In the genomic region with DNA sequence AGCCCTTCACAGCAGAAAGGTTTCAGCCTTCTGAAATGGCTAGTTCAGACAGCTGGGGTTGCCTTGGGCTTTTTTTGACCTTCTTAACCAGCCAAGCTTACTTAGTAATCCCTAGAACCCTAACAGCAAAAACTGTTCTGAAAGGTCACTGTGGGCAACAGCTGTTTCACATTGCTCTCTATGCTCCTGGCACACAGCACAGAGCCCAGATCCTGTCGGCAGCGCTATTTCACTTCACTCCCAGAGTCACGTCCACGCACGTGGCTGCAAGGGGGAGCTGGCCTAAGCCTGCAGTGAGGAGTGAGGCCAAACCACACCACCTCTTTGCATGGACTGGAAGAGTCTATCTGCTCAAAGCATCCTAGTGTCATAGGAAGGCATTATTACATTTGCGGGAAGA, we compare ENCODE assay signal across 12 cellular contexts. TPM values are rescaled to one million over a fixed set of nuclear protein-coding genes. Genes with fewer than 3 reads are reported as not detected.
DNase-seq lines count a peak whose midpoint lies in the region; ATAC-seq and TF ChIP-seq lines count a peak whose summit lies in the region.
"Had no signal": no experiment of that assay in that cellular context is flagged by ENCODE, and none has a peak within 500 bp of the region (broad histone marks: within the 10 kb centered on the region; RNA-seq: fewer than 3 reads in every experiment).

No MANE protein-coding gene starts in this region.

- H3K9me3 ChIP-seq in left ventricle myocardium inferior (replicated peaks) = no peaks in the 10 kb centered on the region
- no peaks in the 10 kb centered on the region for H3K9me3 ChIP-seq in stomach
- H3K9me3 ChIP-seq: neutrophil had no signal

- TF ChIP-seq CTCF in left ventricle myocardium inferior (IDR thresholded peaks at IDR 0.05; ENCODE audit: borderline replicate concordance) (no peak), stomach (IDR thresholded peaks at IDR 0.05) (no peak)

- no peaks in the 10 kb centered on the region for H3K36me3 ChIP-seq in left ventricle myocardium inferior
- H3K36me3 ChIP-seq in stomach = no peaks in the 10 kb centered on the region
- H3K36me3 ChIP-seq: ascending aorta, neutrophil had no signal

- 38 to 61% (median 57%) methylated on average over 5 to 6 of the region's 6 CpGs for WGBS in stomach, 5 donors

- H3K27me3 ChIP-seq in left ventricle myocardium inferior (ENCODE audit: low read depth) = no peaks in the 10 kb centered on the region
- no peaks in the 10 kb centered on the region for H3K27me3 ChIP-seq in stomach
- H3K27me3 ChIP-seq: ascending aorta, neutrophil had no signal

- no peak for TF ChIP-seq EP300 in stomach (IDR thresholded peaks at IDR 0.05)

- H3K4me3 Mint-ChIP-seq in natural killer cell treated with Interleukin-12 subunit alpha and Interleukin-12 subunit beta and Interleukin-15 and Interleukin-18, amount 100 ng/mL, for 72 hours = no peak overlapping the region

- no peaks in the 10 kb centered on the region for H3K9me3 Mint-ChIP-seq in natural killer cell treated with Interleukin-12 subunit alpha and Interleukin-12 subunit beta and Interleukin-15 and Interleukin-18, amount 100 ng/mL, for 72 hours

- H3K4me1 ChIP-seq in left ventricle myocardium inferior (peaks cover 17% of the 10 kb centered on the region), stomach (peaks cover 0 to 49% (median 11%) of the 10 kb centered on the region in 4 donors)
- H3K4me1 ChIP-seq: ascending aorta had no signal

- H3K27ac ChIP-seq in left ventricle myocardium inferior (replicated peaks) = no peak overlapping the region
- H3K27ac ChIP-seq in stomach = no peak overlapping the region
- H3K27ac ChIP-seq: ascending aorta, neutrophil had no signal

- H3K4me3 ChIP-seq in left ventricle myocardium inferior = no peak overlapping the region
- H3K4me3 ChIP-seq in stomach = no peak overlapping the region
- H3K4me3 ChIP-seq: ascending aorta had no signal

- no peaks in the 10 kb centered on the region for H3K27me3 Mint-ChIP-seq in natural killer cell treated with Interleukin-12 subunit alpha and Interleukin-12 subunit beta and Interleukin-15 and Interleukin-18, amount 100 ng/mL, for 72 hours

- H3K36me3 Mint-ChIP-seq in natural killer cell treated with Interleukin-12 subunit alpha and Interleukin-12 subunit beta and Interleukin-15 and Interleukin-18, amount 100 ng/mL, for 72 hours = no peaks in the 10 kb centered on the region

- intact Hi-C loops in left ventricle myocardium inferior (cut with micrococcal nuclease) (no loop called here), stomach (cut with DNase I; ENCODE audit: low total_unique reads) (no loop called here)

- DNase-seq in left ventricle myocardium inferior (peak; percentile 41), stomach (no peak), DMS53 (lab: John Stamatoyannopoulos, UW) (no peak)
- no peak for DNase-seq in activated CD8-positive, alpha-beta memory T cell treated with anti-CD3 and anti-CD28 coated beads, Interleukin-2, amount 50 U/mL, for 48 hours
- DNase-seq in natural killer cell treated with Interleukin-12 subunit alpha and Interleukin-12 subunit beta and Interleukin-15 and Interleukin-18, amount 100 ng/mL, for 72 hours (ENCODE audit: low spot score) = no peak
- DNase-seq: activated CD4-positive, alpha-beta T cell treated with anti-CD3 and anti-CD28 coated beads for 1 hour; NCI-H510A treated with DMSO at 0.1 percent for 48 hours had no signal

- peaks cover 5 to 46% of the 10 kb centered on the region in 2 donors for H3K4me1 Mint-ChIP-seq in natural killer cell treated with Interleukin-12 subunit alpha and Interleukin-12 subunit beta and Interleukin-15 and Interleukin-18, amount 100 ng/mL, for 72 hours (ENCODE audit: low read depth in 2 of 2)

- H3K27ac Mint-ChIP-seq in natural killer cell treated with Interleukin-12 subunit alpha and Interleukin-12 subunit beta and Interleukin-15 and Interleukin-18, amount 100 ng/mL, for 72 hours = no peak overlapping the region

- TF ChIP-seq POLR2A in stomach (IDR thresholded peaks at IDR 0.05) = no peak

- ATAC-seq in GM18520 (IDR thresholded peaks at IDR 0.05; ENCODE audit: unreplicated experiment) (peak; percentile 73), GM21786 (IDR thresholded peaks at IDR 0.05; ENCODE audit: unreplicated experiment) (peak; percentile 64), HG03457 (IDR thresholded peaks at IDR 0.05; ENCODE audit: unreplicated experiment) (peak; percentile 53)
- ATAC-seq in natural killer cell treated with Interleukin-12 subunit alpha and Interleukin-12 subunit beta and Interleukin-15 and Interleukin-18, amount 100 ng/mL, for 72 hours = no peak

RNA-seq across cellular contexts. Expression of gene STS, which starts 32.0 kb away (rescaled TPM):
- total RNA-seq in left ventricle myocardium inferior (5.3 TPM), stomach (10 to 100 TPM in 2 of 5 donors, 1 to 10 TPM in 3; 2.3 to 13.4 (median 9.4) TPM)
- 1 to 10 TPM; 2.1 to 7.8 (median 5.4) TPM for polyA plus RNA-seq in stomach
- 1 to 10 TPM; 2.4 to 3.1 TPM for total RNA-seq in natural killer cell treated with Interleukin-12 subunit alpha and Interleukin-12 subunit beta and Interleukin-15 and Interleukin-18, amount 100 ng/mL, for 72 hours

RNA-seq across cellular contexts. Expression of gene PUDP, which starts 32.4 kb away (rescaled TPM):
- 27.1 TPM for total RNA-seq in left ventricle myocardium inferior
- 10 to 100 TPM in 4 of 5 donors, 1 to 10 TPM in 1; 1.8 to 42.0 (median 22.2) TPM for total RNA-seq in stomach
- polyA plus RNA-seq in stomach = 10 to 100 TPM in 2 of 3 donors, 1 to 10 TPM in 1; 6.9 to 39.7 (median 13.3) TPM
- 10 to 100 TPM; 26.4 to 39.0 TPM for total RNA-seq in natural killer cell treated with Interleukin-12 subunit alpha and Interleukin-12 subunit beta and Interleukin-15 and Interleukin-18, amount 100 ng/mL, for 72 hours

Comparison
In these comparisons a context has a peak if more than half of its experiments do, and no peak if none do; other contexts are left out.
1. ATAC-seq: peak in GM18520 (single experiment), GM21786 (single experiment) and HG03457 (single experiment); none in natural killer cell treated with Interleukin-12 subunit alpha and Interleukin-12 subunit beta and Interleukin-15 and Interleukin-18, amount 100 ng/mL, for 72 hours (0 of 2).